Comparison of ENCODE assay signal across 31 cellular contexts in genomic region chr3:186847437-186847836, GRCh38. TPM values are rescaled to one million over a fixed set of nuclear protein-coding genes. Genes with fewer than 3 reads are reported as not detected.
"Had no signal": no experiment of that assay in that cellular context is flagged by ENCODE, and none has a peak within 500 bp of the region (broad histone marks: within the 10 kb centered on the region; RNA-seq: fewer than 3 reads in every experiment).

No MANE protein-coding gene starts in this region.

- H3K4me3 Mint-ChIP-seq: activated CD4-positive, alpha-beta memory T cell treated with anti-CD3 and anti-CD28 coated beads for 36 hours; activated CD4-positive, alpha-beta T cell treated with anti-CD3 and anti-CD28 coated beads, Interleukin-2, amount 10 ng/mL, durations not matched to agents 7 days and 5 days; activated naive CD4-positive, alpha-beta T cell treated with anti-CD3 and anti-CD28 coated beads, Interleukin-2, amount 10 ng/mL, durations not matched to agents 7 days and 5 days; activated naive CD8-positive, alpha-beta T cell; activated naive CD8-positive, alpha-beta T cell treated with anti-CD3 and anti-CD28 coated beads, Interleukin-2, amount 50 U/mL, for 24 hours; activated T-cell treated with anti-CD3 and anti-CD28 coated beads, Interleukin-2, amount 50 U/mL, for 4 hours; activated T-helper 1 cell treated with anti-CD3 and anti-CD28 coated beads, Interleukin-12 subunit alpha, Interleukin-12 subunit beta, Interleukin-2, Interleukin-4 antibody, amounts not matched to agents 30 ng/mL and 10 ng/mL and 1 ng/mL, durations not matched to agents 14 hours and 24 hours and 36 hours had no signal

- H3K4me3 ChIP-seq: cardiac muscle cell, SJCRH30, SK-N-MC had no signal

- H3K4me1 ChIP-seq: SJCRH30 had no signal

- H3K36me3 Mint-ChIP-seq: activated CD4-positive, alpha-beta memory T cell treated with anti-CD3 and anti-CD28 coated beads for 36 hours; activated naive CD4-positive, alpha-beta T cell treated with anti-CD3 and anti-CD28 coated beads, Interleukin-2, amount 10 ng/mL, durations not matched to agents 7 days and 5 days; activated naive CD8-positive, alpha-beta T cell had no signal

- H3K27ac Mint-ChIP-seq: activated CD4-positive, alpha-beta memory T cell treated with anti-CD3 and anti-CD28 coated beads for 36 hours; activated CD4-positive, alpha-beta T cell treated with anti-CD3 and anti-CD28 coated beads, Interleukin-2, amount 10 ng/mL, durations not matched to agents 7 days and 5 days; activated naive CD4-positive, alpha-beta T cell treated with anti-CD3 and anti-CD28 coated beads, Interleukin-2, amount 10 ng/mL, durations not matched to agents 7 days and 5 days; activated naive CD8-positive, alpha-beta T cell; activated naive CD8-positive, alpha-beta T cell treated with anti-CD3 and anti-CD28 coated beads, Interleukin-2, amount 50 U/mL, for 24 hours; activated T-helper 1 cell treated with anti-CD3 and anti-CD28 coated beads, Interleukin-12 subunit alpha, Interleukin-12 subunit beta, Interleukin-2, Interleukin-4 antibody, amounts not matched to agents 30 ng/mL and 10 ng/mL and 1 ng/mL, durations not matched to agents 14 hours and 24 hours and 36 hours had no signal

- H3K36me3 ChIP-seq: cardiac muscle cell, SJCRH30 had no signal

- H3K9me3 ChIP-seq: SJCRH30 had no signal

- ATAC-seq: activated naive CD8-positive, alpha-beta T cell treated with anti-CD3 and anti-CD28 coated beads, Interleukin-2, amount 50 U/mL, for 24 hours; activated T-cell treated with anti-CD3 and anti-CD28 coated beads, Interleukin-2, amount 50 U/mL, for 4 hours had no signal

- H3K27me3 ChIP-seq: cardiac muscle cell, SJCRH30 had no signal

- H3K9me3 Mint-ChIP-seq: activated CD4-positive, alpha-beta memory T cell treated with anti-CD3 and anti-CD28 coated beads for 36 hours; activated naive CD4-positive, alpha-beta T cell treated with anti-CD3 and anti-CD28 coated beads, Interleukin-2, amount 10 ng/mL, durations not matched to agents 7 days and 5 days; activated naive CD8-positive, alpha-beta T cell treated with anti-CD3 and anti-CD28 coated beads, Interleukin-2, amount 50 U/mL, for 24 hours; activated T-cell treated with anti-CD3 and anti-CD28 coated beads, Interleukin-2, amount 50 U/mL, for 4 hours; activated T-helper 1 cell treated with anti-CD3 and anti-CD28 coated beads, Interleukin-12 subunit alpha, Interleukin-12 subunit beta, Interleukin-2, Interleukin-4 antibody, amounts not matched to agents 30 ng/mL and 10 ng/mL and 1 ng/mL, durations not matched to agents 14 hours and 24 hours and 36 hours had no signal

- DNase-seq: activated CD4-positive, alpha-beta memory T cell treated with anti-CD3 and anti-CD28 coated beads for 36 hours; activated CD4-positive, alpha-beta T cell treated with anti-CD3 and anti-CD28 coated beads, Interleukin-2, amount 10 ng/mL, durations not matched to agents 7 days and 5 days; activated CD8-positive, alpha-beta memory T cell treated with anti-CD3 and anti-CD28 coated beads, Interleukin-2, amount 50 U/mL, for 4 hours; activated naive CD4-positive, alpha-beta T cell treated with anti-CD3 and anti-CD28 coated beads, Interleukin-2, amount 10 ng/mL, durations not matched to agents 7 days and 5 days; activated naive CD8-positive, alpha-beta T cell treated with anti-CD3 and anti-CD28 coated beads, Interleukin-2, amount 50 U/mL, for 24 hours; activated T-cell treated with anti-CD3 and anti-CD28 coated beads for 4 hours; activated T-cell treated with anti-CD3 and anti-CD28 coated beads, Interleukin-2, amount 50 U/mL, for 4 hours; amniotic stem cell; aorta; NCI-H1105; NCI-H1417 treated with DMSO at 0.1 percent for 48 hours; NCI-H187 treated with DMSO at 0.1 percent for 48 hours; NCI-H2081; NCI-H2171 treated with DMSO at 0.1 percent for 48 hours; NCI-H2227 treated with DMSO at 0.1 percent for 48 hours; NCI-H446; NCI-H510A treated with DMSO at 0.1 percent for 48 hours; NCI-H526 treated with DMSO at 0.1 percent for 48 hours; NCI-H774; OCI-M1; SHP77; SJCRH30; T1000 had no signal

- H3K27ac ChIP-seq: SJCRH30, SK-N-MC had no signal

RNA-seq across cellular contexts. Expression of gene ADIPOQ, which starts 4.9 kb away (rescaled TPM):
- total RNA-seq: activated CD4-positive, alpha-beta memory T cell treated with anti-CD3 and anti-CD28 coated beads for 36 hours; activated CD4-positive, alpha-beta T cell treated with anti-CD3 and anti-CD28 coated beads, Interleukin-2, amount 10 ng/mL, durations not matched to agents 7 days and 5 days; activated T-cell treated with anti-CD3 and anti-CD28 coated beads, Interleukin-2, amount 50 U/mL, for 4 hours; activated T-helper 1 cell treated with anti-CD3 and anti-CD28 coated beads, Interleukin-12 subunit alpha, Interleukin-12 subunit beta, Interleukin-2, Interleukin-4 antibody, amounts not matched to agents 30 ng/mL and 10 ng/mL and 1 ng/mL, durations not matched to agents 14 hours and 24 hours and 36 hours; cardiac muscle cell; MCF 10A; RPMI7951; SJCRH30; T-helper 1 cell treated with Interleukin-12 subunit alpha and Interleukin-12 subunit beta and Interleukin-4 antibody, amounts not matched to agents 30 ng/mL and 1 ng/mL, for 36 hours; T-helper 2 cell treated with Interferon-gamma antibody and Interleukin-4, amounts not matched to agents 100 ng/mL and 5 ng/mL, for 36 hours had no signal
- polyA plus RNA-seq: cardiac muscle cell had no signal
